ENCODE assay signal across 11 cellular contexts in the genomic region with DNA sequence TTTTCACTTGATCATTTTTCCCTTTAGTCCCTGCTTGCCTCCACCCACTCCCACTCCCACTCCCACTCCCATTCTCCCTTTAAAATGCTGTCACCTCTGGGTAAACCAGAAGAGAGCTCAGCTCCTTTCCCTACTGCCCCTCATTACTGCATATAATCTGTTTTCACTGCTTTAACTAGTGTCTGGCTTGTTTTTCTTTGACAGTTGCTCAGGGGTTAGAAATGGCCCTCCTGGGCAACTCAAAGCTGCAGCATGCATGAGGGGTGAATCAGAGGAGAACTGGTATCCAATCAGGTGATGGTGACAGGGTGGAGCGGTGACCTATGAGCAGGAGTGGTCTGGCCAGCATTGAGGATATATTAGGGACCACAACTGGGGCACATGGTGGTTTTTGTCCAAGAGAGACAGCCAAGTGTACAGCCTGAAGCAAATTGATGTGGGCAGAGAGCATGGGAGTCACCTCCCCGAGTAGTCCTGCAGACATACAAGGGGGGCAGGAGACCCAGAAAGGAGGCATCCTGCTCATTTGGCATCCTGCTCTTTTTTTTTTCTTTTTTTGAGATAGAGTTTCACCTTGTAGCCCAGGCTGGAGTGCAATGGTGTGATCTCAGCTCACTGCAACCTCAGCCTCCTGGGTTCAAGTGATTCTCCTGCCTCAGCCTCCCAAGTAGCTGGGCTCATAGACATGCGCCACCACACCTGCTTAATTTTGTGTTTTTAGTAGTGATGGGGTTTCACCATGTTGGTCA. TPM values are rescaled to one million over a fixed set of nuclear protein-coding genes. Genes with fewer than 3 reads are reported as not detected.
DNase-seq lines count a peak whose midpoint lies in the region; ATAC-seq and TF ChIP-seq lines count a peak whose summit lies in the region.
"Had no signal": no experiment of that assay in that cellular context is flagged by ENCODE, and none has a peak within 500 bp of the region (broad histone marks: within the 10 kb centered on the region; RNA-seq: fewer than 3 reads in every experiment).

No MANE protein-coding gene starts in this region.

- POLR2A ChIA-PET in Panc1 (lab: Charles Lee): no interaction called here

- H3K4me1 ChIP-seq in Panc1 (ENCODE audit: control insufficient read depth, insufficient read depth, low read length): peaks cover 45% of the 10 kb centered on the region
- H3K4me1 ChIP-seq in osteoblast (ENCODE audit: insufficient read depth, low read length): peaks cover 46% of the 10 kb centered on the region
- H3K4me1 ChIP-seq in upper lobe of right lung: peaks cover 29% of the 10 kb centered on the region
- peaks cover 0 to 9% of the 10 kb centered on the region in 2 donors for H3K4me1 ChIP-seq in left lung

- ATAC-seq in Panc1 (peak; percentile 69), upper lobe of right lung (no peak), GM19395 (IDR thresholded peaks at IDR 0.05; ENCODE audit: unreplicated experiment) (no peak), left lung (no peak)
- ATAC-seq: effector memory CD8-positive, alpha-beta T cell; natural killer cell had no signal

- H3K79me2 ChIP-seq in osteoblast (ENCODE audit: insufficient read depth, low read length): no peaks in the 10 kb centered on the region

- peak overlapping the region; percentile 65 for H3K4me2 ChIP-seq in osteoblast (ENCODE audit: insufficient read depth, low read length)

- no peaks in the 10 kb centered on the region for H4K20me1 ChIP-seq in osteoblast (ENCODE audit: insufficient read depth, low read length)

- H3K4me3 ChIP-seq in Panc1 (ENCODE audit: low read depth in 2 of 2, low read length in 2 of 2) (no peak overlapping the region), osteoblast (ENCODE audit: insufficient read depth, low read length) (peak overlapping the region; percentile 9), upper lobe of right lung (no peak overlapping the region), H7 (ENCODE audit: insufficient read depth, low read depth, low read length) (no peak overlapping the region), left lung (no peak overlapping the region)

- H2AFZ ChIP-seq in osteoblast (ENCODE audit: low read length): no peak overlapping the region

- H3K27ac ChIP-seq in C4-2B (peak overlapping the region; percentile 21; the same call in 1 of the 2 replicates), Panc1 (ENCODE audit: low read length) (peak overlapping the region; percentile 87), epithelial cell of prostate (peak overlapping the region; percentile 26), osteoblast (ENCODE audit: low read depth, low read length) (peak overlapping the region; percentile 92), upper lobe of right lung (no peak overlapping the region), left lung (no peak overlapping the region)

- TF ChIP-seq CTCF in C4-2B (conservative IDR thresholded peaks at IDR 0.05) (no peak), Panc1 (IDR thresholded peaks at IDR 0.05) (no peak), osteoblast (IDR thresholded peaks at IDR 0.05; ENCODE audit: extremely low read depth, low read depth, low read length) (no peak), upper lobe of right lung (IDR thresholded peaks at IDR 0.05) (no peak), left lung (IDR thresholded peaks at IDR 0.05) (no peak)

- CTCF ChIA-PET in Panc1 (lab: Charles Lee): no interaction called here

- H3K9me3 ChIP-seq in Panc1 (ENCODE audit: control insufficient read depth, insufficient read depth, low read depth, low read length) (no peaks in the 10 kb centered on the region), osteoblast (ENCODE audit: low read depth, low read length) (no peaks in the 10 kb centered on the region), upper lobe of right lung (no peaks in the 10 kb centered on the region), left lung (no peaks in the 10 kb centered on the region)

- BruUV-seq in Panc1 (replicated peaks; lab: Mats Ljungman, UMichigan): no TSS peak

- H3K27me3 ChIP-seq in Panc1 (ENCODE audit: control insufficient read depth, insufficient read depth, low read length) (no peaks in the 10 kb centered on the region), osteoblast (ENCODE audit: insufficient read depth, low read length) (no peaks in the 10 kb centered on the region), upper lobe of right lung (no peaks in the 10 kb centered on the region), H7 (ENCODE audit: control insufficient read depth, insufficient read depth, low read length) (no peaks in the 10 kb centered on the region), left lung (no peaks in the 10 kb centered on the region)

- intact Hi-C loops in Panc1 (cut with micrococcal nuclease; ENCODE audit: unreplicated experiment) (no loop called here), upper lobe of right lung (cut with DNase I) (loop anchor here (10.0 kb wide), 1 partner anchor 68 kb away; the partner anchor contains the start of gene PNRC2), left lung (cut with DNase I) (no loop called here)

- H3K36me3 ChIP-seq in Panc1 (ENCODE audit: control insufficient read depth, insufficient read depth, low read length) (no peaks in the 10 kb centered on the region), osteoblast (ENCODE audit: insufficient read depth, low read length) (no peaks in the 10 kb centered on the region), upper lobe of right lung (no peaks in the 10 kb centered on the region), H7 (replicated peaks; ENCODE audit: control insufficient read depth, insufficient read depth, low read length) (no peaks in the 10 kb centered on the region), left lung (no peaks in the 10 kb centered on the region)

- no peak for DNase-seq in Panc1 (ENCODE audit: low read depth, low spot score)
- peak; percentile 20 for DNase-seq in epithelial cell of prostate (ENCODE audit: low read depth, low spot score)
- peak; percentile 91 for DNase-seq in osteoblast (ENCODE audit: insufficient read length, low spot score, missing footprints)
- no peak for DNase-seq in upper lobe of right lung
- no peak for DNase-seq in H7
- DNase-seq in left lung: no peak
- DNase-seq: DMS53; effector memory CD8-positive, alpha-beta T cell; natural killer cell had no signal

- in situ Hi-C loops in Panc1 (cut with HindIII; ENCODE audit: low pct_unique_long_range_greater_than_20kb, low sequenced_read_pairs): loop anchor here (10.0 kb wide), 1 partner anchor 58 kb away; no protein-coding TSS in a partner anchor

RNA-seq across cellular contexts. Expression of gene SRSF10, which starts 42.7 kb away (rescaled TPM):
- total RNA-seq in Panc1 (2021; ENCODE audit: unreplicated experiment) (137 TPM), osteoblast (80.7 and 81.1 TPM in 2 replicates), upper lobe of right lung (96.0 TPM), left lung (100 to 1,000 TPM in 1 of 2 donors, 10 to 100 TPM in 1; 84.9 to 102 TPM)
- 80.1 TPM for polyA plus RNA-seq in Panc1 (2012; ENCODE audit: insufficient read length)
- 82.8 and 122 TPM in 2 replicates for total RNA-seq in H7 (2014; rRNA removed; shearing (Covaris generic))

Comparison
In these comparisons a context has a peak if more than half of its experiments do, and no peak if none do; other contexts are left out.
1. H3K27ac ChIP-seq: peak in C4-2B (single experiment), Panc1 (single experiment), epithelial cell of prostate (single experiment) and osteoblast (single experiment); none in upper lobe of right lung (single experiment) and left lung (0 of 2).
2. DNase-seq: peak in epithelial cell of prostate (single experiment) and osteoblast (single experiment); none in Panc1 (single experiment), upper lobe of right lung (single experiment), H7 (single experiment) and left lung (0 of 2).